Comparison of ENCODE assay signal across 11 cellular contexts in genomic region chr9:109036744-109037680, GRCh38. TPM values are rescaled to one million over a fixed set of nuclear protein-coding genes. Genes with fewer than 3 reads are reported as not detected.
A peak's percentile ranks its signal among the peaks of the same experiment; 100 is the strongest.
DNase-seq lines count a peak whose midpoint lies in the region; ATAC-seq, FAIRE-seq and TF ChIP-seq lines count a peak whose summit lies in the region.
"Had no signal": no experiment of that assay in that cellular context is flagged by ENCODE, and none has a peak within 500 bp of the region (broad histone marks: within the 10 kb centered on the region; RNA-seq: fewer than 3 reads in every experiment).

No MANE protein-coding gene starts in this region.

- H3K79me2 ChIP-seq in K562 (ENCODE audit: control insufficient read depth, insufficient read depth, low read length): no peaks in the 10 kb centered on the region

- TF ChIP-seq EP300 in K562 (IDR thresholded peaks at IDR 0.05; ENCODE audit: low read length): no peak

- DNase-seq in activated T-cell treated with anti-CD3 and anti-CD28 coated beads, Interleukin-2, amount 50 U/mL, for 24 hours: no peak
- no peak for DNase-seq in activated T-cell treated with anti-CD3 and anti-CD28 coated beads, Interleukin-2, amount 50 U/mL, for 72 hours
- DNase-seq in K562 (ENCODE audit: extremely low read depth in 1 of 4, low spot score in 3 of 4) (no peak), left lung (no peak), tibial artery (no peak), C1 segment of cervical spinal cord (lab: John Stamatoyannopoulos, UW) (no peak), HPDE6-E6E7 (ENCODE audit: extremely low spot score) (no peak)
- DNase-seq: activated CD4-positive, alpha-beta T cell treated with anti-CD3 and anti-CD28 coated beads, Interleukin-2, amount 50 U/mL, for 48 hours; activated naive CD4-positive, alpha-beta T cell treated with anti-CD3 and anti-CD28 coated beads, Interleukin-2, amount 50 U/mL, for 16 hours; NCI-H524 treated with DMSO at 0.1 percent for 48 hours had no signal

- H3K4me2 ChIP-seq in K562 (ENCODE audit: insufficient read depth, low read length): no peak overlapping the region

- H2AFZ ChIP-seq in K562 (ENCODE audit: low read depth, low read length): no peak overlapping the region

- H3K27me3 Mint-ChIP-seq in activated T-cell treated with anti-CD3 and anti-CD28 coated beads, Interleukin-2, amount 50 U/mL, for 24 hours: no peaks in the 10 kb centered on the region
- no peaks in the 10 kb centered on the region for H3K27me3 Mint-ChIP-seq in activated T-cell treated with anti-CD3 and anti-CD28 coated beads, Interleukin-2, amount 50 U/mL, for 72 hours (ENCODE audit: low read depth)

- no peak for TF ChIP-seq POLR2A in K562 (conservative IDR thresholded peaks at IDR 0.05)

- 67% methylated on average over 6 of the region's 6 CpGs for WGBS in K562 (ENCODE audit: insufficient coverage, low coverage, missing lambda C conversion rate)

- in situ Hi-C loops in K562 (cut with MboI): no loop called here

- intact Hi-C loops in K562 (cut with micrococcal nuclease) (no loop called here), left lung (cut with DNase I) (no loop called here), tibial artery (cut with DNase I; ENCODE audit: low total_unique reads) (no loop called here)

- H4K20me1 ChIP-seq in K562 (replicated peaks; ENCODE audit: control insufficient read depth, insufficient read depth, low read length): no peaks in the 10 kb centered on the region

- POLR2A ChIA-PET in K562 (lab: Yijun Ruan, JAX): interaction anchor here (1.0 kb wide), 1 partner anchor 52 kb away, joined by 3 read pairs; no protein-coding TSS in a partner anchor

- no peaks in the 10 kb centered on the region for H3K9me1 ChIP-seq in K562 (ENCODE audit: control insufficient read depth, insufficient read depth, low read length)

- peaks cover 82% of the 10 kb centered on the region for H3K36me3 Mint-ChIP-seq in activated T-cell treated with anti-CD3 and anti-CD28 coated beads, Interleukin-2, amount 50 U/mL, for 24 hours (ENCODE audit: low read depth)
- peaks cover 3 to 18% of the 10 kb centered on the region in 2 donors for H3K36me3 Mint-ChIP-seq in activated T-cell treated with anti-CD3 and anti-CD28 coated beads, Interleukin-2, amount 50 U/mL, for 72 hours (ENCODE audit: insufficient read depth in 2 of 2)

- no peaks in the 10 kb centered on the region for H3K27me3 ChIP-seq in K562 (ENCODE audit: control insufficient read depth in 2 of 2, insufficient read depth in 2 of 2, low read length in 2 of 2)
- H3K27me3 ChIP-seq in left lung: no peaks in the 10 kb centered on the region
- no peaks in the 10 kb centered on the region for H3K27me3 ChIP-seq in tibial artery

- H3K36me3 ChIP-seq in K562 (ENCODE audit: control insufficient read depth, insufficient read depth, low read length) (peaks cover 83% of the 10 kb centered on the region), left lung (peaks cover 0 to 47% of the 10 kb centered on the region in 2 donors), tibial artery (peaks cover 9 to 38% (median 28%) of the 10 kb centered on the region in 3 donors)

- CTCF ChIA-PET in K562 (lab: Yijun Ruan, JAX; ENCODE audit: low intra/inter-chr PET ratio): no interaction called here

- H3K9me3 ChIP-seq in K562 (replicated peaks; ENCODE audit: control insufficient read depth, insufficient read depth, low read depth, low read length): no peaks in the 10 kb centered on the region
- no peaks in the 10 kb centered on the region for H3K9me3 ChIP-seq in left lung
- no peaks in the 10 kb centered on the region for H3K9me3 ChIP-seq in tibial artery

- H3K9ac ChIP-seq in K562 (ENCODE audit: insufficient read depth in 1 of 2, low read depth in 2 of 2, low read length in 2 of 2): no peak overlapping the region

- BruUV-seq in K562 (replicated peaks; lab: Mats Ljungman, UMichigan): no TSS peak

- H3K4me1 ChIP-seq in K562 (replicated peaks in 1 of 2; ENCODE audit: control insufficient read depth in 2 of 2, insufficient read depth in 2 of 2, low read length in 2 of 2) (peaks cover 0 to 3% of the 10 kb centered on the region in 2 experiments; a peak in 2 of 5 replicates), left lung (peaks cover 9 to 16% of the 10 kb centered on the region in 2 donors), tibial artery (peaks cover 0 to 19% (median 8%) of the 10 kb centered on the region in 4 donors)

- TF ChIP-seq CTCF in K562 (IDR thresholded peaks at IDR 0.05 in 2 of 3, conservative IDR thresholded peaks at IDR 0.05 in 1 of 3; ENCODE audit: insufficient read depth in 2 of 3, low read depth in 1 of 3, low read length in 3 of 3) (no peak), left lung (IDR thresholded peaks at IDR 0.05) (no peak), tibial artery (IDR thresholded peaks at IDR 0.05) (no peak)

- H3K27ac Mint-ChIP-seq in activated T-cell treated with anti-CD3 and anti-CD28 coated beads, Interleukin-2, amount 50 U/mL, for 24 hours: peak overlapping the region; percentile 3
- H3K27ac Mint-ChIP-seq in activated T-cell treated with anti-CD3 and anti-CD28 coated beads, Interleukin-2, amount 50 U/mL, for 72 hours: no peak overlapping the region

- FAIRE-seq in K562 (lab: Jason Lieb, UNC): no peak

- H3K4me3 Mint-ChIP-seq in activated T-cell treated with anti-CD3 and anti-CD28 coated beads, Interleukin-2, amount 50 U/mL, for 24 hours: no peak overlapping the region
- H3K4me3 Mint-ChIP-seq in activated T-cell treated with anti-CD3 and anti-CD28 coated beads, Interleukin-2, amount 50 U/mL, for 72 hours: no peak overlapping the region

- no peak for ATAC-seq in activated T-cell treated with anti-CD3 and anti-CD28 coated beads, Interleukin-2, amount 50 U/mL, for 72 hours (replicated peaks in 1 of 2)
- ATAC-seq in K562 (no peak), left lung (peak; percentile 57), GM18517 (IDR thresholded peaks at IDR 0.05; ENCODE audit: unreplicated experiment) (no peak)

- H3K27ac ChIP-seq in K562 (ENCODE audit: extremely low read depth, low read depth, low read length) (no peak overlapping the region), left lung (peak overlapping the region in 1 of 2 donors; percentile 54), tibial artery (peak overlapping the region; percentile 0 to 37)

- peaks cover 6% of the 10 kb centered on the region for H3K4me1 Mint-ChIP-seq in activated T-cell treated with anti-CD3 and anti-CD28 coated beads, Interleukin-2, amount 50 U/mL, for 24 hours (ENCODE audit: low read depth)
- no peaks in the 10 kb centered on the region for H3K4me1 Mint-ChIP-seq in activated T-cell treated with anti-CD3 and anti-CD28 coated beads, Interleukin-2, amount 50 U/mL, for 72 hours (ENCODE audit: low read depth)

- no peak overlapping the region for H3K4me3 ChIP-seq in K562
- no peak overlapping the region for H3K4me3 ChIP-seq in left lung
- no peak overlapping the region for H3K4me3 ChIP-seq in tibial artery

- no peak for TF ChIP-seq RAD21 in K562 (CRISPR knock-in tag; conservative IDR thresholded peaks at IDR 0.05 in 1 of 2, IDR thresholded peaks at IDR 0.05 in 1 of 2)

- H3K9me3 Mint-ChIP-seq in activated T-cell treated with anti-CD3 and anti-CD28 coated beads, Interleukin-2, amount 50 U/mL, for 24 hours: no peaks in the 10 kb centered on the region
- H3K9me3 Mint-ChIP-seq in activated T-cell treated with anti-CD3 and anti-CD28 coated beads, Interleukin-2, amount 50 U/mL, for 72 hours: no peaks in the 10 kb centered on the region

TF ChIP-seq in K562, 482 proteins besides CTCF, POLR2A, EP300 and RAD21:
- TF ChIP-seq NFIC (IDR thresholded peaks at IDR 0.05) (0 out of 2 replicates have a peak, but pooled peaks have one; percentile 4), CBFB (CRISPR knock-in tag; IDR thresholded peaks at IDR 0.05) (no peak), ETS2 (tag; IDR thresholded peaks at IDR 0.05; ENCODE audit: borderline replicate concordance, poor library complexity, severe bottlenecking) (no peak)
- TF ChIP-seq, protein P1, sequence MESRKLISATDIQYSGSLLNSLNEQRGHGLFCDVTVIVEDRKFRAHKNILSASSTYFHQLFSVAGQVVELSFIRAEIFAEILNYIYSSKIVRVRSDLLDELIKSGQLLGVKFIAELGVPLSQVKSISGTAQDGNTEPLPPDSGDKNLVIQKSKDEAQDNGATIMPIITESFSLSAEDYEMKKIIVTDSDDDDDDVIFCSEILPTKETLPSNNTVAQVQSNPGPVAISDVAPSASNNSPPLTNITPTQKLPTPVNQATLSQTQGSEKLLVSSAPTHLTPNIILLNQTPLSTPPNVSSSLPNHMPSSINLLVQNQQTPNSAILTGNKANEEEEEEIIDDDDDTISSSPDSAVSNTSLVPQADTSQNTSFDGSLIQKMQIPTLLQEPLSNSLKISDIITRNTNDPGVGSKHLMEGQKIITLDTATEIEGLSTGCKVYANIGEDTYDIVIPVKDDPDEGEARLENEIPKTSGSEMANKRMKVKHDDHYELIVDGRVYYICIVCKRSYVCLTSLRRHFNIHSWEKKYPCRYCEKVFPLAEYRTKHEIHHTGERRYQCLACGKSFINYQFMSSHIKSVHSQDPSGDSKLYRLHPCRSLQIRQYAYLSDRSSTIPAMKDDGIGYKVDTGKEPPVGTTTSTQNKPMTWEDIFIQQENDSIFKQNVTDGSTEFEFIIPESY (CRISPR knock-in tag; IDR thresholded peaks at IDR 0.05): peak; percentile 94

RNA-seq across cellular contexts. Expression of gene CTNNAL1, which starts 23.7 kb away (rescaled TPM):
- 10 to 100 TPM; 17.9 to 22.1 TPM for total RNA-seq in activated T-cell treated with anti-CD3 and anti-CD28 coated beads, Interleukin-2, amount 50 U/mL, for 72 hours
- 8.0 and 35.8 TPM in 2 replicates for total RNA-seq in K562 (2011; cell fraction: chromatin; rRNA removed; ENCODE audit: low replicate concordance)
- total RNA-seq in K562 (2011; cell fraction: nucleolus; rRNA removed): 3.3 and 5.7 TPM in 2 replicates
- 8.6 and 9.2 TPM in 2 replicates for total RNA-seq in K562 (2011; cell fraction: nucleoplasm; rRNA removed)
- total RNA-seq in K562 (2014; rRNA removed) (37.6 and 38.9 TPM in 2 replicates), K562 (2014; rRNA removed; fragmentation: Illumina TruSeq; extraction: Trizol) (78.0 and 89.1 TPM in 2 replicates), K562 (2015; rRNA removed; fragmentation: Illumina TruSeq; extraction: Trizol) (42.2 and 46.7 TPM in 2 replicates), K562 (2021) (46.9 and 48.8 TPM in 2 replicates), left lung (10 to 100 TPM; 47.7 to 48.0 TPM)
- polyA plus RNA-seq in K562 (2011; rRNA removed) (42.5 and 70.7 TPM in 2 replicates), K562 (2014; fragmentation: Illumina TruSeq; extraction: Trizol) (53.8 and 57.9 TPM in 2 replicates), K562 (2014; fragmentation: Nextera tagmentation; extraction: Ambion mirVana) (10 to 100 TPM; 23.2 to 29.8 TPM), K562 (2014; rRNA removed) (42.3 and 43.6 TPM in 2 replicates)
- polyA plus RNA-seq in K562 (2011; cell fraction: cytosol; rRNA removed): 9.6 and 20.6 TPM in 2 replicates
- polyA plus RNA-seq in K562 (2011; cell fraction: nucleus; rRNA removed): 6.0 and 11.1 TPM in 2 replicates
- polyA plus RNA-seq in K562 (2012): 32.7 and 33.7 TPM in 2 replicates
- polyA minus RNA-seq in K562 (2011; rRNA and poly(A)+ RNA removed): 45.3 and 51.5 TPM in 2 replicates
- 16.8 and 20.3 TPM in 2 replicates for polyA minus RNA-seq in K562 (2011; cell fraction: cytosol; rRNA and poly(A)+ RNA removed)
- polyA minus RNA-seq in K562 (2011; cell fraction: nucleus; rRNA and poly(A)+ RNA removed): 9.7 and 16.2 TPM in 2 replicates
